Comparison of ENCODE assay signal across 8 cellular contexts in genomic region chr10:133329401-133330202, GRCh38. TPM values are rescaled to one million over a fixed set of nuclear protein-coding genes. Genes with fewer than 3 reads are reported as not detected.
DNase-seq lines count a peak whose midpoint lies in the region; FAIRE-seq and TF ChIP-seq lines count a peak whose summit lies in the region.

No MANE protein-coding gene starts in this region.

- peak overlapping the region; percentile 21 for H3K4me3 Mint-ChIP-seq in activated naive CD4-positive, alpha-beta T cell treated with anti-CD3 and anti-CD28 coated beads, Interleukin-2, amount 10 ng/mL, durations not matched to agents 7 days and 5 days
- H3K4me3 Mint-ChIP-seq in progenitor cell of endocrine pancreas (ENCODE audit: low read depth): no peak overlapping the region

- peak; percentile 87 for FAIRE-seq in G401.6 (lab: Jason Lieb, UNC)
- no peak for FAIRE-seq in urothelium cell line (lab: Jason Lieb, UNC)

- no peak overlapping the region for H3K9ac ChIP-seq in Loucy (ENCODE audit: low read depth, low read length, poor library complexity, severe bottlenecking)

- no peaks in the 10 kb centered on the region for H3K79me2 ChIP-seq in Loucy (ENCODE audit: insufficient read depth, low read length)

- no peaks in the 10 kb centered on the region for H3K36me3 ChIP-seq in Loucy (ENCODE audit: insufficient read depth, low read length)

- H4K20me1 ChIP-seq in Loucy (ENCODE audit: insufficient read depth, low read length, poor library complexity, severe bottlenecking): no peaks in the 10 kb centered on the region

- intact Hi-C loops in head of caudate nucleus (cut with DNase I): no loop called here

- no peaks in the 10 kb centered on the region for H3K9me3 ChIP-seq in Loucy (ENCODE audit: insufficient read depth, low read depth, low read length)

- no peaks in the 10 kb centered on the region for H3K9me3 Mint-ChIP-seq in activated naive CD4-positive, alpha-beta T cell treated with anti-CD3 and anti-CD28 coated beads, Interleukin-2, amount 10 ng/mL, durations not matched to agents 7 days and 5 days
- H3K9me3 Mint-ChIP-seq in progenitor cell of endocrine pancreas (ENCODE audit: low read depth): peaks cover 4% of the 10 kb centered on the region

- no peaks in the 10 kb centered on the region for H3F3A ChIP-seq in Loucy (ENCODE audit: low read depth)

- H3K36me3 Mint-ChIP-seq in activated naive CD4-positive, alpha-beta T cell treated with anti-CD3 and anti-CD28 coated beads, Interleukin-2, amount 10 ng/mL, durations not matched to agents 7 days and 5 days: no peaks in the 10 kb centered on the region
- peaks cover 1% of the 10 kb centered on the region for H3K36me3 Mint-ChIP-seq in progenitor cell of endocrine pancreas (ENCODE audit: insufficient read depth)

- H2AFZ ChIP-seq in Loucy (ENCODE audit: low read length): peak overlapping the region; percentile 73; the same call in 1 of the 2 replicates

- H3K4me3 ChIP-seq in Loucy (ENCODE audit: low read length, poor library complexity, severe bottlenecking): peak overlapping the region; percentile 63

- CTCF ChIA-PET in activated naive CD4-positive, alpha-beta T cell treated with anti-CD3 and anti-CD28 coated beads, Interleukin-2, amount 10 ng/mL, durations not matched to agents 7 days and 5 days (lab: Charles Lee): interaction anchor here (0.6 to 3.1 kb wide), 25 partner anchors 9 to 390 kb away, joined by 3 to 12 read pairs (median 4); no protein-coding TSS in a partner anchor

- H3K27ac Mint-ChIP-seq in activated naive CD4-positive, alpha-beta T cell treated with anti-CD3 and anti-CD28 coated beads, Interleukin-2, amount 10 ng/mL, durations not matched to agents 7 days and 5 days: peak overlapping the region; percentile 80
- H3K27ac Mint-ChIP-seq in progenitor cell of endocrine pancreas: no peak overlapping the region

- peaks cover 87% of the 10 kb centered on the region for H3K27me3 Mint-ChIP-seq in activated naive CD4-positive, alpha-beta T cell treated with anti-CD3 and anti-CD28 coated beads, Interleukin-2, amount 10 ng/mL, durations not matched to agents 7 days and 5 days
- H3K27me3 Mint-ChIP-seq in progenitor cell of endocrine pancreas: peaks cover 72% of the 10 kb centered on the region

- peaks cover 10% of the 10 kb centered on the region for H3K4me1 ChIP-seq in Loucy (ENCODE audit: insufficient read depth, low read length, poor library complexity, severe bottlenecking)

- TF ChIP-seq CTCF in Loucy (conservative IDR thresholded peaks at IDR 0.05; ENCODE audit: low read length): peak; percentile 91
- TF ChIP-seq CTCF in progenitor cell of endocrine pancreas (IDR thresholded peaks at IDR 0.05; ENCODE audit: unreplicated experiment): peak; percentile 99

- DNase-seq in H4 (ENCODE audit: low spot score): peak; percentile 67
- peak; percentile 71 for DNase-seq in SKM-1 (lab: John Stamatoyannopoulos, UW; ENCODE audit: unreplicated experiment)
- DNase-seq in activated naive CD4-positive, alpha-beta T cell treated with anti-CD3 and anti-CD28 coated beads, Interleukin-2, amount 10 ng/mL, durations not matched to agents 7 days and 5 days: peak; percentile 90
- DNase-seq in head of caudate nucleus: peak; percentile 81 to 96 (median 91)
- peak; percentile 79 for DNase-seq in progenitor cell of endocrine pancreas (ENCODE audit: low spot score, unreplicated experiment)
- DNase-seq in urothelium cell line (ENCODE audit: low spot score): peak; percentile 84

- H3K4me1 Mint-ChIP-seq in activated naive CD4-positive, alpha-beta T cell treated with anti-CD3 and anti-CD28 coated beads, Interleukin-2, amount 10 ng/mL, durations not matched to agents 7 days and 5 days: peaks cover 9% of the 10 kb centered on the region
- peaks cover 4% of the 10 kb centered on the region for H3K4me1 Mint-ChIP-seq in progenitor cell of endocrine pancreas (ENCODE audit: low read depth)

- no peaks in the 10 kb centered on the region for H3K27me3 ChIP-seq in Loucy (ENCODE audit: insufficient read depth, low read length, poor library complexity, severe bottlenecking)

- peak overlapping the region; percentile 64 for H3K4me2 ChIP-seq in Loucy (ENCODE audit: low read depth, low read length, poor library complexity, severe bottlenecking)

- H3K9me2 ChIP-seq in Loucy (replicated peaks; ENCODE audit: low read depth, low read length): no peaks in the 10 kb centered on the region

RNA-seq across cellular contexts. Expression of gene CALY, which starts 7.1 kb away (rescaled TPM):
- not detected in 2 replicates for total RNA-seq in H4 (2014; rRNA removed; shearing (Covaris generic))
- total RNA-seq in progenitor cell of endocrine pancreas: 2.3 and 2.5 TPM in 2 replicates

RNA-seq across cellular contexts. Expression of gene PRAP1, which starts 17.6 kb away (rescaled TPM):
- total RNA-seq in H4 (2014; rRNA removed; shearing (Covaris generic)): not detected in 2 replicates
- 0.62 TPM in 1 of 2 replicates, not detected in the other for total RNA-seq in progenitor cell of endocrine pancreas

RNA-seq across cellular contexts. Expression of gene ZNF511, which starts 20.9 kb away (rescaled TPM):
- 53.2 and 66.3 TPM in 2 replicates for total RNA-seq in H4 (2014; rRNA removed; shearing (Covaris generic))
- 54.2 and 56.8 TPM in 2 replicates for total RNA-seq in progenitor cell of endocrine pancreas

RNA-seq across cellular contexts. Expression of gene TUBGCP2, which starts 20.9 kb away (rescaled TPM):
- 49.1 and 54.5 TPM in 2 replicates for total RNA-seq in H4 (2014; rRNA removed; shearing (Covaris generic))
- total RNA-seq in progenitor cell of endocrine pancreas: 63.2 and 77.0 TPM in 2 replicates

RNA-seq across cellular contexts. Expression of gene FUOM, which starts 28.2 kb away (rescaled TPM):
- total RNA-seq in H4 (2014; rRNA removed; shearing (Covaris generic)): 4.7 and 10.4 TPM in 2 replicates
- total RNA-seq in progenitor cell of endocrine pancreas: 14.7 and 16.2 TPM in 2 replicates

Comparison
In these comparisons a context has a peak if more than half of its experiments do, and no peak if none do; other contexts are left out.
1. Peak in every context shown above with its lines: DNase-seq and H3K4me3 ChIP-seq.